In genomic region chr3:195689181-195690070, GRCh38 we compare ENCODE assay signal across 7 cellular contexts. TPM values are rescaled to one million over a fixed set of nuclear protein-coding genes. Genes with fewer than 3 reads are reported as not detected.
A peak's percentile ranks its signal among the peaks of the same experiment; 100 is the strongest.
DNase-seq lines count a peak whose midpoint lies in the region; ATAC-seq and TF ChIP-seq lines count a peak whose summit lies in the region.
"Not testable (repeated sequence)": the region's sequence is repeated elsewhere in the genome, so short reads cannot be mapped to it uniquely, and the experiment has no call there.

No MANE protein-coding gene starts in this region.

- intact Hi-C loops in left ventricle myocardium inferior (cut with micrococcal nuclease); right lobe of liver (cut with DNase I): not testable (repeated sequence)

- WGBS in right lobe of liver (ENCODE audit: insufficient coverage, low coverage, low lambda C conversion rate, missing lambda C conversion rate): 75% methylated on average over 13 of the region's 21 CpGs

- not testable (repeated sequence) for H3K4me3 Mint-ChIP-seq in osteocyte (ENCODE audit: unreplicated experiment); stimulated activated memory B cell treated with anti-CD40 and anti-IgM and Interleukin-4, amounts not matched to agents 10 μg/mL and 1 μg/mL and 100 μg/mL, for 72 hours

- not testable (repeated sequence) for H3K9me3 ChIP-seq in SJCRH30 (replicated peaks); duodenal mucosa (ENCODE audit: control insufficient read depth in 1 of 2, low read length in 2 of 2); left ventricle myocardium inferior (replicated peaks); right lobe of liver

- H3K27ac Mint-ChIP-seq in osteocyte (ENCODE audit: unreplicated experiment): peak overlapping the region; percentile 79
- H3K27ac Mint-ChIP-seq in stimulated activated memory B cell treated with anti-CD40 and anti-IgM and Interleukin-4, amounts not matched to agents 10 μg/mL and 1 μg/mL and 100 μg/mL, for 72 hours: peak overlapping the region; percentile 34

- H3K36me3 Mint-ChIP-seq in osteocyte (ENCODE audit: unreplicated experiment): peaks cover 48% of the 10 kb centered on the region
- H3K36me3 Mint-ChIP-seq in stimulated activated memory B cell treated with anti-CD40 and anti-IgM and Interleukin-4, amounts not matched to agents 10 μg/mL and 1 μg/mL and 100 μg/mL, for 72 hours: peaks cover 62% of the 10 kb centered on the region

- ATAC-seq in right lobe of liver: peak; percentile 31 to 64 (median 54)
- not testable (repeated sequence) for ATAC-seq in stimulated activated memory B cell treated with anti-CD40 and anti-IgM and Interleukin-4, amounts not matched to agents 10 μg/mL and 1 μg/mL and 100 μg/mL, for 72 hours

- H3K36me3 ChIP-seq in SJCRH30: not testable (repeated sequence)
- H3K36me3 ChIP-seq in duodenal mucosa (ENCODE audit: control insufficient read depth in 1 of 2, insufficient read depth in 2 of 2, low read length in 2 of 2): peaks cover 23 to 51% of the 10 kb centered on the region in 2 donors
- H3K36me3 ChIP-seq in left ventricle myocardium inferior: peaks cover 58% of the 10 kb centered on the region
- H3K36me3 ChIP-seq in right lobe of liver: peaks cover 0 to 22% (median 6%) of the 10 kb centered on the region in 4 donors

- H3K4me1 Mint-ChIP-seq in osteocyte (ENCODE audit: unreplicated experiment): peaks cover 30% of the 10 kb centered on the region
- H3K4me1 Mint-ChIP-seq in stimulated activated memory B cell treated with anti-CD40 and anti-IgM and Interleukin-4, amounts not matched to agents 10 μg/mL and 1 μg/mL and 100 μg/mL, for 72 hours: peaks cover 30% of the 10 kb centered on the region

- TF ChIP-seq POLR2A in right lobe of liver (IDR thresholded peaks at IDR 0.05): not testable (repeated sequence)

- not testable (repeated sequence) for H3K4me3 ChIP-seq in SJCRH30; duodenal mucosa (ENCODE audit: low read depth in 1 of 2, low read length in 2 of 2); left ventricle myocardium inferior; right lobe of liver

- not testable (repeated sequence) for H3K9ac ChIP-seq in duodenal mucosa (ENCODE audit: low read depth in 1 of 2, low read length in 2 of 2)

- not testable (repeated sequence) for H3K27me3 Mint-ChIP-seq in osteocyte (ENCODE audit: unreplicated experiment); stimulated activated memory B cell treated with anti-CD40 and anti-IgM and Interleukin-4, amounts not matched to agents 10 μg/mL and 1 μg/mL and 100 μg/mL, for 72 hours

- peak; percentile 28 to 34 for DNase-seq in SJCRH30
- peak; percentile 66 for DNase-seq in activated effector memory CD4-positive, alpha-beta T cell treated with anti-CD3 and anti-CD28 coated beads, Interleukin-2, amount 50 U/mL, for 16 hours
- DNase-seq in left ventricle myocardium inferior: peak; percentile 37
- not testable (repeated sequence) for DNase-seq in right lobe of liver; osteocyte (ENCODE audit: extremely low spot score, unreplicated experiment)

- not testable (repeated sequence) for H3K4me1 ChIP-seq in SJCRH30; duodenal mucosa (ENCODE audit: control insufficient read depth in 1 of 2, insufficient read depth in 2 of 2, low read length in 2 of 2)
- H3K4me1 ChIP-seq in left ventricle myocardium inferior (peaks cover 20% of the 10 kb centered on the region), right lobe of liver (peaks cover 0 to 11% (median 0%) of the 10 kb centered on the region in 4 donors)

- not testable (repeated sequence) for H3K9me3 Mint-ChIP-seq in osteocyte (ENCODE audit: unreplicated experiment); stimulated activated memory B cell treated with anti-CD40 and anti-IgM and Interleukin-4, amounts not matched to agents 10 μg/mL and 1 μg/mL and 100 μg/mL, for 72 hours

- H3K27me3 ChIP-seq in SJCRH30; duodenal mucosa (ENCODE audit: control insufficient read depth in 1 of 2, insufficient read depth in 2 of 2, low read length in 2 of 2); left ventricle myocardium inferior (ENCODE audit: low read depth); right lobe of liver: not testable (repeated sequence)

- H3K27ac ChIP-seq in SJCRH30 (peak overlapping the region; percentile 41; the same call in 1 of the 2 replicates), duodenal mucosa (ENCODE audit: low read depth, low read length) (peak overlapping the region; percentile 40), left ventricle myocardium inferior (replicated peaks) (peak overlapping the region; percentile 78), right lobe of liver (peak overlapping the region; percentile 14 to 76 (median 54))

- TF ChIP-seq CTCF in left ventricle myocardium inferior (IDR thresholded peaks at IDR 0.05; ENCODE audit: borderline replicate concordance); right lobe of liver (IDR thresholded peaks at IDR 0.05); osteocyte (IDR thresholded peaks at IDR 0.05): not testable (repeated sequence)

RNA-seq across cellular contexts. Expression of gene MUC20, which starts 31.4 kb away (rescaled TPM):
- not detected in 2 replicates for total RNA-seq in SJCRH30 (2014; rRNA removed; shearing (Covaris generic))
- 4.7 TPM for total RNA-seq in left ventricle myocardium inferior
- 10 to 100 TPM in 4 of 6 experiments, 1 to 10 TPM in 2; 1.9 to 40.7 (median 22.6) TPM for total RNA-seq in right lobe of liver
- 6.2 and 7.6 TPM in 2 replicates for total RNA-seq in osteocyte
